ENCODE assay signal across 20 cellular contexts in genomic region chr1:167698313-167698712, GRCh38. TPM values are rescaled to one million over a fixed set of nuclear protein-coding genes. Genes with fewer than 3 reads are reported as not detected.
DNase-seq lines count a peak whose midpoint lies in the region; ATAC-seq and TF ChIP-seq lines count a peak whose summit lies in the region.
"Had no signal": no experiment of that assay in that cellular context is flagged by ENCODE, and none has a peak within 500 bp of the region (broad histone marks: within the 10 kb centered on the region; RNA-seq: fewer than 3 reads in every experiment).

No MANE protein-coding gene starts in this region.

- in situ Hi-C loops in IMR-90 (cut with MboI; ENCODE audit: low sequenced_read_pairs): loop anchor here (25.0 kb wide), 1 partner anchor 436 kb away; no protein-coding TSS in a partner anchor

- no peak for TF ChIP-seq RAD21 in IMR-90 (IDR thresholded peaks at IDR 0.05; ENCODE audit: low read length)

- H3K9ac ChIP-seq in IMR-90 (ENCODE audit: low read depth, low read length) (no peak overlapping the region), skeletal muscle tissue (ENCODE audit: low read depth in 1 of 3, low read length in 3 of 3) (peak overlapping the region in 1 of 3 donors; percentile 73)
- H3K9ac ChIP-seq: neural progenitor cell had no signal

- H3K4me1 ChIP-seq in IMR-90 (ENCODE audit: control insufficient read depth, insufficient read depth, low read length): no peaks in the 10 kb centered on the region
- H3K4me1 ChIP-seq in skeletal muscle tissue (ENCODE audit: control insufficient read depth in 3 of 3, insufficient read depth in 3 of 3, low read length in 3 of 3): peaks cover 18 to 29% (median 23%) of the 10 kb centered on the region in 3 donors
- H3K4me1 ChIP-seq: neural progenitor cell had no signal

- ATAC-seq in IMR-90 (ENCODE audit: low read depth): no peak
- ATAC-seq: activated T-cell treated with anti-CD3 and anti-CD28 coated beads, Interleukin-2, amount 50 U/mL, for 4 hours had no signal

- WGBS in IMR-90 (ENCODE audit: extremely low coverage in 2 of 2, insufficient read length in 1 of 2), 2 experiments: 90% methylated on average over 2 of the region's 4 CpGs; no CpG with 5 or more reads in 1 of the 2 experiments

- no TSS peak for BruUV-seq in IMR-90 (replicated peaks; lab: Mats Ljungman, UMichigan)

- H3K14ac ChIP-seq in IMR-90 (replicated peaks; ENCODE audit: low read depth, low read length): no peak overlapping the region

- peaks cover 78% of the 10 kb centered on the region for H3K36me3 Mint-ChIP-seq in activated naive CD4-positive, alpha-beta T cell treated with anti-CD3 and anti-CD28 coated beads, Interleukin-2, amount 10 ng/mL, durations not matched to agents 7 days and 5 days
- peaks cover 73% of the 10 kb centered on the region for H3K36me3 Mint-ChIP-seq in activated CD4-positive, alpha-beta T cell treated with anti-CD3 and anti-CD28 coated beads, Interleukin-2, amount 10 ng/mL, durations not matched to agents 7 days and 5 days (ENCODE audit: low read depth)
- H3K36me3 Mint-ChIP-seq: neural progenitor cell had no signal

- TF ChIP-seq CTCF in IMR-90 (conservative IDR thresholded peaks at IDR 0.05; ENCODE audit: low read depth, low read length) (no peak), epithelial cell of esophagus (IDR thresholded peaks at IDR 0.05; ENCODE audit: insufficient read depth, low read depth, low read length, missing control alignments) (no peak)

- dilution Hi-C loops in IMR-90 (cut with HindIII; ENCODE audit: low sequenced_read_pairs, unreplicated experiment): no loop called here

- no peaks in the 10 kb centered on the region for H3K4me1 Mint-ChIP-seq in activated naive CD4-positive, alpha-beta T cell treated with anti-CD3 and anti-CD28 coated beads, Interleukin-2, amount 10 ng/mL, durations not matched to agents 7 days and 5 days
- no peaks in the 10 kb centered on the region for H3K4me1 Mint-ChIP-seq in activated CD4-positive, alpha-beta T cell treated with anti-CD3 and anti-CD28 coated beads, Interleukin-2, amount 10 ng/mL, durations not matched to agents 7 days and 5 days

- peak overlapping the region; percentile 36 for H2AFZ ChIP-seq in IMR-90 (replicated peaks; ENCODE audit: low read length, poor library complexity)
- H2AFZ ChIP-seq: neural progenitor cell had no signal

- H3K56ac ChIP-seq in IMR-90 (ENCODE audit: extremely low read depth, insufficient read depth, low read length): no peak overlapping the region

- no peaks in the 10 kb centered on the region for H3K79me1 ChIP-seq in IMR-90 (ENCODE audit: low read depth in 1 of 2, low read length in 2 of 2)

- TF ChIP-seq POLR2A in IMR-90 (IDR thresholded peaks at IDR 0.05; ENCODE audit: low read depth, low read length): no peak

- H3K36me3 ChIP-seq in IMR-90 (ENCODE audit: control insufficient read depth, insufficient read depth, low read length) (no peaks in the 10 kb centered on the region), skeletal muscle tissue (ENCODE audit: control insufficient read depth in 3 of 3, insufficient read depth in 3 of 3, low read length in 3 of 3) (peaks cover 28 to 45% (median 29%) of the 10 kb centered on the region in 3 donors)
- H3K36me3 ChIP-seq: MG63, neural progenitor cell had no signal

- H3K18ac ChIP-seq in IMR-90 (ENCODE audit: low read depth, low read length): no peak overlapping the region

- no peak overlapping the region for H3K23ac ChIP-seq in IMR-90 (ENCODE audit: low read depth, low read length)

- no peak overlapping the region for H4K5ac ChIP-seq in IMR-90 (ENCODE audit: low read depth, low read length)

- POLR2A ChIA-PET in IMR-90 (lab: Charles Lee; ENCODE audit: unreplicated experiment): no interaction called here
- POLR2A ChIA-PET in activated CD4-positive, alpha-beta T cell treated with anti-CD3 and anti-CD28 coated beads, Interleukin-2, amount 10 ng/mL, durations not matched to agents 7 days and 5 days (lab: Charles Lee): no interaction called here

- no peak overlapping the region for H2AK9ac ChIP-seq in IMR-90 (replicated peaks; ENCODE audit: low read depth, low read length, poor library complexity)

- H3K9me3 ChIP-seq in IMR-90 (ENCODE audit: control insufficient read depth, insufficient read depth, low read length) (no peaks in the 10 kb centered on the region), skeletal muscle tissue (ENCODE audit: control insufficient read depth in 3 of 3, low read length in 3 of 3) (no peaks in the 10 kb centered on the region)
- H3K9me3 ChIP-seq: lower lobe of right lung, MG63, upper lobe of left lung had no signal

- no peak overlapping the region for H2BK20ac ChIP-seq in IMR-90 (ENCODE audit: low read depth, low read length)

- H3K4ac ChIP-seq in IMR-90 (ENCODE audit: low read depth, low read length): no peak overlapping the region

- no peak overlapping the region for H4K91ac ChIP-seq in IMR-90 (ENCODE audit: insufficient read depth, low read depth, low read length)

- H3K4me3 ChIP-seq in IMR-90 (ENCODE audit: insufficient read depth, low read depth, low read length): no peak overlapping the region
- no peak overlapping the region for H3K4me3 ChIP-seq in epithelial cell of esophagus (ENCODE audit: low read length)
- peak overlapping the region in 1 of 3 donors; percentile 13 for H3K4me3 ChIP-seq in skeletal muscle tissue (ENCODE audit: low read length in 3 of 3)
- H3K4me3 ChIP-seq: lower lobe of right lung, MG63, neural progenitor cell, upper lobe of left lung had no signal

- CTCF ChIA-PET in activated naive CD4-positive, alpha-beta T cell treated with anti-CD3 and anti-CD28 coated beads, Interleukin-2, amount 10 ng/mL, durations not matched to agents 7 days and 5 days (lab: Charles Lee): interaction anchor here (0.9 to 2.1 kb wide), 2 partner anchors 11 to 158 kb away, joined by 3 to 6 read pairs; no protein-coding TSS in a partner anchor
- CTCF ChIA-PET in IMR-90 (lab: Yijun Ruan, JAX): no interaction called here
- CTCF ChIA-PET in activated CD4-positive, alpha-beta T cell treated with anti-CD3 and anti-CD28 coated beads, Interleukin-2, amount 10 ng/mL, durations not matched to agents 7 days and 5 days (lab: Charles Lee): interaction anchor here (1.8 kb wide), 1 partner anchor 11 kb away, joined by 8 read pairs; no protein-coding TSS in a partner anchor

- H3K27ac ChIP-seq in IMR-90 (ENCODE audit: insufficient read depth, low read length) (no peak overlapping the region), skeletal muscle tissue (ENCODE audit: low read depth, low read length) (peak overlapping the region; percentile 59)
- H3K27ac ChIP-seq: lower lobe of right lung, neural progenitor cell, upper lobe of left lung had no signal

- no peak overlapping the region for H2BK5ac ChIP-seq in IMR-90 (ENCODE audit: low read depth, low read length, poor library complexity, severe bottlenecking)

- H3K27ac Mint-ChIP-seq in activated naive CD4-positive, alpha-beta T cell treated with anti-CD3 and anti-CD28 coated beads, Interleukin-2, amount 10 ng/mL, durations not matched to agents 7 days and 5 days: peak overlapping the region; percentile 38
- H3K27ac Mint-ChIP-seq in activated CD4-positive, alpha-beta T cell treated with anti-CD3 and anti-CD28 coated beads, Interleukin-2, amount 10 ng/mL, durations not matched to agents 7 days and 5 days: no peak overlapping the region
- H3K27ac Mint-ChIP-seq: neural progenitor cell, progenitor cell of endocrine pancreas had no signal

- no peak overlapping the region for H3K4me2 ChIP-seq in IMR-90 (ENCODE audit: low read depth, low read length)
- H3K4me2 ChIP-seq: neural progenitor cell had no signal

- DNase-seq in activated naive CD4-positive, alpha-beta T cell treated with anti-CD3 and anti-CD28 coated beads, Interleukin-2, amount 10 ng/mL, durations not matched to agents 7 days and 5 days: no peak
- DNase-seq in activated naive CD4-positive, alpha-beta T cell treated with anti-CD3 and anti-CD28 coated beads, Interleukin-2, amount 50 U/mL, for 16 hours: no peak
- DNase-seq in IMR-90: no peak
- peak; percentile 69 for DNase-seq in epithelial cell of esophagus (ENCODE audit: low read depth)
- DNase-seq in HPDE6-E6E7 (ENCODE audit: extremely low spot score): no peak
- no peak for DNase-seq in SW 1271 (lab: John Stamatoyannopoulos, UW)
- no peak for DNase-seq in activated CD4-positive, alpha-beta T cell treated with anti-CD3 and anti-CD28 coated beads, Interleukin-2, amount 10 ng/mL, durations not matched to agents 7 days and 5 days
- DNase-seq: activated CD8-positive, alpha-beta memory T cell treated with anti-CD3 and anti-CD28 coated beads for 24 hours; activated T-cell treated with anti-CD3 and anti-CD28 coated beads, Interleukin-2, amount 50 U/mL, for 4 hours; DND-41; MG63; NCI-H1436; OCI-M1; T1000 had no signal

- no peak overlapping the region for H3K4me3 Mint-ChIP-seq in activated naive CD4-positive, alpha-beta T cell treated with anti-CD3 and anti-CD28 coated beads, Interleukin-2, amount 10 ng/mL, durations not matched to agents 7 days and 5 days
- H3K4me3 Mint-ChIP-seq in activated CD4-positive, alpha-beta T cell treated with anti-CD3 and anti-CD28 coated beads, Interleukin-2, amount 10 ng/mL, durations not matched to agents 7 days and 5 days: no peak overlapping the region
- H3K4me3 Mint-ChIP-seq: activated naive CD8-positive, alpha-beta T cell; activated T-cell treated with anti-CD3 and anti-CD28 coated beads, Interleukin-2, amount 50 U/mL, for 4 hours; neural progenitor cell had no signal

- no peak overlapping the region for H2AK5ac ChIP-seq in IMR-90 (ENCODE audit: low read depth, low read length)

- H4K8ac ChIP-seq in IMR-90 (ENCODE audit: low read depth in 2 of 2, low read length in 2 of 2): no peak overlapping the region

- no peaks in the 10 kb centered on the region for H3K9me1 ChIP-seq in IMR-90 (ENCODE audit: insufficient read depth, low read length)

- no peak overlapping the region for H2BK120ac ChIP-seq in IMR-90 (ENCODE audit: low read depth, low read length)

- H4K20me1 ChIP-seq in IMR-90 (ENCODE audit: insufficient read depth, low read length): no peaks in the 10 kb centered on the region

- H3K27me3 ChIP-seq in IMR-90 (ENCODE audit: control insufficient read depth, insufficient read depth, low read length): peaks cover 28% of the 10 kb centered on the region
- no peaks in the 10 kb centered on the region for H3K27me3 ChIP-seq in skeletal muscle tissue (ENCODE audit: control insufficient read depth in 3 of 3, insufficient read depth in 3 of 3, low read length in 3 of 3)
- H3K27me3 ChIP-seq: neural progenitor cell, upper lobe of left lung had no signal

- no peaks in the 10 kb centered on the region for H3K27me3 Mint-ChIP-seq in activated naive CD4-positive, alpha-beta T cell treated with anti-CD3 and anti-CD28 coated beads, Interleukin-2, amount 10 ng/mL, durations not matched to agents 7 days and 5 days
- H3K27me3 Mint-ChIP-seq in activated CD4-positive, alpha-beta T cell treated with anti-CD3 and anti-CD28 coated beads, Interleukin-2, amount 10 ng/mL, durations not matched to agents 7 days and 5 days: no peaks in the 10 kb centered on the region
- H3K27me3 Mint-ChIP-seq: activated naive CD8-positive, alpha-beta T cell had no signal

- H3K9me3 Mint-ChIP-seq in activated naive CD4-positive, alpha-beta T cell treated with anti-CD3 and anti-CD28 coated beads, Interleukin-2, amount 10 ng/mL, durations not matched to agents 7 days and 5 days: no peaks in the 10 kb centered on the region
- H3K9me3 Mint-ChIP-seq in activated CD4-positive, alpha-beta T cell treated with anti-CD3 and anti-CD28 coated beads, Interleukin-2, amount 10 ng/mL, durations not matched to agents 7 days and 5 days: no peaks in the 10 kb centered on the region
- H3K9me3 Mint-ChIP-seq: activated T-cell treated with anti-CD3 and anti-CD28 coated beads, Interleukin-2, amount 50 U/mL, for 4 hours had no signal

- H2BK15ac ChIP-seq in IMR-90 (ENCODE audit: low read depth, low read length): no peak overlapping the region

- intact Hi-C loops in IMR-90 (cut with micrococcal nuclease): no loop called here

RNA-seq across cellular contexts. Expression of gene MPZL1, which starts 23.5 kb away (rescaled TPM):
- 81.7 and 87.3 TPM in 2 replicates for total RNA-seq in IMR-90 (2012; rRNA removed)
- 48.0 and 55.3 TPM in 2 replicates for polyA plus RNA-seq in IMR-90 (2012; rRNA removed)
- 28.8 and 39.7 TPM in 2 replicates for polyA plus RNA-seq in IMR-90 (2012; cell fraction: cytosol; rRNA removed)
- 22.6 and 65.6 TPM in 2 replicates for polyA plus RNA-seq in IMR-90 (2012; cell fraction: nucleus; rRNA removed; ENCODE audit: low replicate concordance)
- total RNA-seq in skeletal muscle tissue: 41.8 TPM
- 10 to 100 TPM; 12.5 to 14.1 TPM for total RNA-seq in activated CD4-positive, alpha-beta T cell treated with anti-CD3 and anti-CD28 coated beads, Interleukin-2, amount 10 ng/mL, durations not matched to agents 7 days and 5 days
